Comparison of ENCODE assay signal across 22 cellular contexts in the genomic region with DNA sequence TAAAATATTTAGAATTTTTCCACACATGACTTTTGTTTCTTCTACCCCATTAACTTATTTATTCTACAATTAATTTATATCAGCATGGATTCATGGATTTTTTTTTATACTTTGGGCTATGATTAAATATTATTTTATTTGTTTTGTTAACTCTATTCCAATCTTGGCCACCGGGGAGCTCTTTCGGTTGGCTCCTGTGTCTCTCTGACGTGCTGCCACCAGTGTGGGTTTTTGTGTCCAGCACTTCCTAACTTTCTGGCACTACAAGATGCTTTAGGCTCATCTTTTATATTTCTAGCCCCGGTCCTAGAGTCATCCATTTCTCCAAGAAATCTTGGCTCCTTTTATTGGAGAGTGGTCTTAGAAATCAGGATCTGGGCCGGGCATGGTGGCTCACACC. TPM values are rescaled to one million over a fixed set of nuclear protein-coding genes. Genes with fewer than 3 reads are reported as not detected.
DNase-seq lines count a peak whose midpoint lies in the region; ATAC-seq and TF ChIP-seq lines count a peak whose summit lies in the region.
"Had no signal": no experiment of that assay in that cellular context is flagged by ENCODE, and none has a peak within 500 bp of the region (broad histone marks: within the 10 kb centered on the region; RNA-seq: fewer than 3 reads in every experiment).

No MANE protein-coding gene starts in this region.

- H2BK5ac ChIP-seq in H9 (ENCODE audit: insufficient read length, low read length), result no peak overlapping the region

- H4K91ac ChIP-seq in H9 (ENCODE audit: insufficient read length, low read depth, low read length), result no peak overlapping the region

- H3K79me2 ChIP-seq in H9 (ENCODE audit: insufficient read depth, low read length), result no peaks in the 10 kb centered on the region
- H3K79me2 ChIP-seq in GM23248 (ENCODE audit: insufficient read depth), result no peaks in the 10 kb centered on the region

- H3K27me3 ChIP-seq in H9 (ENCODE audit: insufficient read depth, low read length) (no peaks in the 10 kb centered on the region), esophagus muscularis mucosa (peaks cover 0 to 39% (median 0%) of the 10 kb centered on the region in 4 donors), GM23248 (replicated peaks; ENCODE audit: insufficient read depth) (peaks cover 67% of the 10 kb centered on the region)

- H3K56ac ChIP-seq in H9 (ENCODE audit: insufficient read length, low read depth, low read length), result no peak overlapping the region

- no peaks in the 10 kb centered on the region for H3K23me2 ChIP-seq in H9 (ENCODE audit: insufficient read length, low read depth, low read length, poor library complexity, severe bottlenecking)

- H3K23ac ChIP-seq in H9 (ENCODE audit: insufficient read length, low read depth, low read length), result no peak overlapping the region

- H3F3A ChIP-seq in GM23248 (ENCODE audit: insufficient read depth), result no peaks in the 10 kb centered on the region

- in situ Hi-C loops in astrocyte of the cerebellum (cut with HindIII; ENCODE audit: low sequenced_read_pairs), result no loop called here
- in situ Hi-C loops in GM23248 (cut with MboI), result no loop called here

- H3K4ac ChIP-seq in H9 (ENCODE audit: low read depth, low read length), result no peak overlapping the region

- no peak overlapping the region for H3K4me2 ChIP-seq in H9 (ENCODE audit: insufficient read depth, insufficient read length, low read length)
- H3K4me2 ChIP-seq in GM23248 (ENCODE audit: unreplicated experiment), result no peak overlapping the region
- H3K4me2 ChIP-seq: A549 had no signal

- H3K4me1 ChIP-seq in H9 (ENCODE audit: insufficient read depth, low read length), result no peaks in the 10 kb centered on the region
- no peaks in the 10 kb centered on the region for H3K4me1 ChIP-seq in esophagus muscularis mucosa
- no peaks in the 10 kb centered on the region for H3K4me1 ChIP-seq in GM23248 (ENCODE audit: insufficient read depth)
- H3K4me1 ChIP-seq: A549 had no signal

- H3K9me3 ChIP-seq in H9 (ENCODE audit: control insufficient read depth, low read depth, low read length) (peaks cover 4% of the 10 kb centered on the region), esophagus muscularis mucosa (peaks cover 0 to 19% (median 12%) of the 10 kb centered on the region in 4 donors), GM23248 (ENCODE audit: low read depth) (no peaks in the 10 kb centered on the region)

- H4K20me1 ChIP-seq in H9 (ENCODE audit: control insufficient read depth, insufficient read depth, insufficient read length) (no peaks in the 10 kb centered on the region), GM23248 (ENCODE audit: insufficient read depth) (no peaks in the 10 kb centered on the region)

- no peak overlapping the region for H3K14ac ChIP-seq in H9 (ENCODE audit: insufficient read depth, low read length)

- no peak overlapping the region for H3K4me3 ChIP-seq in astrocyte of the cerebellum (ENCODE audit: low read depth, low read length)
- no peak overlapping the region for H3K4me3 ChIP-seq in esophagus muscularis mucosa
- H3K4me3 ChIP-seq in GM23248, result no peak overlapping the region
- H3K4me3 ChIP-seq: A549 had no signal

- H3K27ac Mint-ChIP-seq in H9 (no peak overlapping the region), osteocyte (ENCODE audit: unreplicated experiment) (no peak overlapping the region)
- no peak overlapping the region for H3K27ac Mint-ChIP-seq in stimulated activated memory B cell treated with anti-CD40 and anti-IgM and Interleukin-4, amounts not matched to agents 10 μg/mL and 1 μg/mL and 100 μg/mL, for 72 hours
- H3K27ac Mint-ChIP-seq: IgD-negative memory B cell had no signal

- no peak overlapping the region for H2BK12ac ChIP-seq in H9 (ENCODE audit: insufficient read length, low read depth, low read length)

- no peak overlapping the region for H3K4me3 Mint-ChIP-seq in H9
- no peak overlapping the region for H3K4me3 Mint-ChIP-seq in osteocyte (ENCODE audit: unreplicated experiment)
- H3K4me3 Mint-ChIP-seq in stimulated activated memory B cell treated with anti-CD40 and anti-IgM and Interleukin-4, amounts not matched to agents 10 μg/mL and 1 μg/mL and 100 μg/mL, for 72 hours, result no peak overlapping the region
- H3K4me3 Mint-ChIP-seq: IgD-negative memory B cell had no signal

- no peak overlapping the region for H3K18ac ChIP-seq in H9 (ENCODE audit: insufficient read length, low read depth, low read length)

- no peaks in the 10 kb centered on the region for H3K4me1 Mint-ChIP-seq in H9
- no peaks in the 10 kb centered on the region for H3K4me1 Mint-ChIP-seq in osteocyte (ENCODE audit: unreplicated experiment)
- no peaks in the 10 kb centered on the region for H3K4me1 Mint-ChIP-seq in stimulated activated memory B cell treated with anti-CD40 and anti-IgM and Interleukin-4, amounts not matched to agents 10 μg/mL and 1 μg/mL and 100 μg/mL, for 72 hours
- H3K4me1 Mint-ChIP-seq: IgD-negative memory B cell had no signal

- DNase-seq in H9, result peak; percentile 11
- no peak for DNase-seq in astrocyte of the cerebellum (ENCODE audit: low read depth)
- peak; percentile 14 for DNase-seq in esophagus muscularis mucosa (ENCODE audit: extremely low spot score)
- peak; percentile 68 for DNase-seq in osteocyte (ENCODE audit: extremely low spot score, unreplicated experiment)
- DNase-seq in GM23248, result no peak
- no peak for DNase-seq in stimulated activated CD4-positive, alpha-beta T cell treated with anti-CD3 and anti-CD28 coated beads, Interleukin-2, amount 100 ng/mL, for 24 hours
- DNase-seq: DMS 273 treated with DMSO at 0.1 percent for 48 hours, Kasumi-1, MM.1S, NCI-H1105, NCI-H1694 treated with DMSO at 0.1 percent for 48 hours, NCI-H226, NCI-H526, RPMI8226 had no signal

- no peak overlapping the region for H4K8ac ChIP-seq in H9 (replicated peaks; ENCODE audit: insufficient read length, low read depth, low read length)

- H3K27ac ChIP-seq in H9 (ENCODE audit: insufficient read length, low read depth, low read length) (no peak overlapping the region), esophagus muscularis mucosa (replicated peaks in 1 of 4) (no peak overlapping the region), GM23248 (no peak overlapping the region)
- H3K27ac ChIP-seq: A549, C4-2B had no signal

- H3K27me3 Mint-ChIP-seq in H9 (ENCODE audit: low read depth) (peaks cover 50% of the 10 kb centered on the region), osteocyte (ENCODE audit: unreplicated experiment) (peaks cover 52% of the 10 kb centered on the region)
- H3K27me3 Mint-ChIP-seq in stimulated activated memory B cell treated with anti-CD40 and anti-IgM and Interleukin-4, amounts not matched to agents 10 μg/mL and 1 μg/mL and 100 μg/mL, for 72 hours, result peaks cover 67% of the 10 kb centered on the region

- H2BK20ac ChIP-seq in H9 (ENCODE audit: low read depth, low read length, poor library complexity, severe bottlenecking), result no peak overlapping the region

- TF ChIP-seq CTCF in H9 (conservative IDR thresholded peaks at IDR 0.05) (peak; percentile 30; the same call in 1 of the 3 replicates), astrocyte of the cerebellum (IDR thresholded peaks at IDR 0.05; ENCODE audit: low read depth, low read length, missing control alignments) (peak; percentile 11), esophagus muscularis mucosa (IDR thresholded peaks at IDR 0.05) (no peak), osteocyte (IDR thresholded peaks at IDR 0.05) (peak; percentile 18)

- H2AK5ac ChIP-seq in H9 (ENCODE audit: insufficient read length, low read length), result no peak overlapping the region

- H3K36me3 ChIP-seq in esophagus muscularis mucosa (no peaks in the 10 kb centered on the region), GM23248 (ENCODE audit: low read depth) (no peaks in the 10 kb centered on the region)

- no peaks in the 10 kb centered on the region for H3K79me1 ChIP-seq in H9 (ENCODE audit: insufficient read depth, low read depth, low read length, poor library complexity, severe bottlenecking)

- WGBS in H9 (ENCODE audit: extremely low coverage, insufficient read length, low lambda C conversion rate), result no CpG with 5 or more reads among the region's 5 CpGs
- 78% methylated on average over 5 of the region's 5 CpGs for WGBS in esophagus muscularis mucosa
- 48% methylated on average over 5 of the region's 5 CpGs for WGBS in GM23248 (ENCODE audit: low coverage in 1 of 2, low lambda C conversion rate in 2 of 2, missing lambda C conversion rate in 2 of 2), 2 experiments

- no peak overlapping the region for H3T11ph ChIP-seq in H9 (ENCODE audit: low read length)

- no peak for ATAC-seq in GM19467 (IDR thresholded peaks at IDR 0.05; ENCODE audit: unreplicated experiment)
- ATAC-seq in stimulated activated memory B cell treated with anti-CD40 and anti-IgM and Interleukin-4, amounts not matched to agents 10 μg/mL and 1 μg/mL and 100 μg/mL, for 72 hours, result no peak
- ATAC-seq: A549 had no signal

- H2AFZ ChIP-seq in H9 (ENCODE audit: low read length), result no peak overlapping the region
- no peak overlapping the region for H2AFZ ChIP-seq in GM23248

- no peak for TF ChIP-seq POLR2A in esophagus muscularis mucosa (IDR thresholded peaks at IDR 0.05; ENCODE audit: low read depth)

- no peak overlapping the region for H4K5ac ChIP-seq in H9 (ENCODE audit: insufficient read length, low read depth, low read length)

- H3K36me3 Mint-ChIP-seq in H9 (ENCODE audit: insufficient read depth in 1 of 3, low read depth in 3 of 3), result no peaks in the 10 kb centered on the region
- H3K36me3 Mint-ChIP-seq in osteocyte (ENCODE audit: unreplicated experiment), result peaks cover 2% of the 10 kb centered on the region
- H3K36me3 Mint-ChIP-seq in stimulated activated memory B cell treated with anti-CD40 and anti-IgM and Interleukin-4, amounts not matched to agents 10 μg/mL and 1 μg/mL and 100 μg/mL, for 72 hours, result peaks cover 6% of the 10 kb centered on the region
- H3K36me3 Mint-ChIP-seq: IgD-negative memory B cell had no signal

- intact Hi-C loops in esophagus muscularis mucosa (cut with DNase I), result no loop called here

- H3K9me2 ChIP-seq in GM23248 (ENCODE audit: insufficient read depth), result no peaks in the 10 kb centered on the region

- H3K9me3 Mint-ChIP-seq in H9 (peaks cover 7 to 14% of the 10 kb centered on the region in 2 experiments; a peak in 3 of 5 replicates), osteocyte (ENCODE audit: unreplicated experiment) (peaks cover 8% of the 10 kb centered on the region)
- peaks cover 12% of the 10 kb centered on the region for H3K9me3 Mint-ChIP-seq in stimulated activated memory B cell treated with anti-CD40 and anti-IgM and Interleukin-4, amounts not matched to agents 10 μg/mL and 1 μg/mL and 100 μg/mL, for 72 hours

- H2BK120ac ChIP-seq in H9 (ENCODE audit: low read depth, low read length, poor library complexity, severe bottlenecking), result no peak overlapping the region

- no peak overlapping the region for H2BK15ac ChIP-seq in H9 (ENCODE audit: low read depth, low read length)

- H3K9ac ChIP-seq in H9 (ENCODE audit: extremely low read depth, insufficient read length, low read length), result no peak overlapping the region
- no peak overlapping the region for H3K9ac ChIP-seq in GM23248

- TF ChIP-seq EP300 in esophagus muscularis mucosa (IDR thresholded peaks at IDR 0.05), result no peak

RNA-seq across cellular contexts. Expression of a gene that starts 18.9 kb away (rescaled TPM):
- total RNA-seq in H9 (2021) (not detected in 2 replicates), esophagus muscularis mucosa (not detected), osteocyte (not detected in 2 replicates)
- total RNA-seq in GM23248 (2014; rRNA removed; shearing (Covaris generic)), result not detected in 2 replicates
- polyA plus RNA-seq in GM23248 (2016; fragmentation: Nextera tagmentation; extraction: Ambion mirVana), result not detected in 2 replicates
- total RNA-seq: Daoy, H4, HT1080 had no signal
- polyA plus RNA-seq: A549, IgD-negative memory B cell had no signal

RNA-seq across cellular contexts. Expression of a gene that starts 27.9 kb away (rescaled TPM):
- not detected in 2 replicates for total RNA-seq in H9 (2021)
- total RNA-seq in esophagus muscularis mucosa, result not detected
- not detected in 2 replicates for total RNA-seq in osteocyte
- not detected in 2 replicates for total RNA-seq in GM23248 (2014; rRNA removed; shearing (Covaris generic))
- not detected in 2 replicates for polyA plus RNA-seq in GM23248 (2016; fragmentation: Nextera tagmentation; extraction: Ambion mirVana)
- total RNA-seq: Daoy, H4, HT1080 had no signal
- polyA plus RNA-seq: A549, IgD-negative memory B cell had no signal

RNA-seq across cellular contexts. Expression of a gene that starts 38.5 kb away (rescaled TPM):
- total RNA-seq in H9 (2021) (0.66 and 1.4 TPM in 2 replicates), esophagus muscularis mucosa (1 to 10 TPM; 1.8 to 4.0 (median 2.2) TPM), osteocyte (2.5 and 3.6 TPM in 2 replicates)
- total RNA-seq in GM23248 (2014; rRNA removed; shearing (Covaris generic)), result 0.25 TPM in 1 of 2 replicates, not detected in the other
- polyA plus RNA-seq in GM23248 (2016; fragmentation: Nextera tagmentation; extraction: Ambion mirVana), result 0.14 and 0.27 TPM in 2 replicates
- polyA plus RNA-seq: IgD-negative memory B cell had no signal

Comparison
In these comparisons a context has a peak if more than half of its experiments do, and no peak if none do; other contexts are left out.
1. DNase-seq: peak in H9 (single experiment), esophagus muscularis mucosa (single experiment) and osteocyte (single experiment); none in astrocyte of the cerebellum (single experiment), GM23248 (single experiment) and stimulated activated CD4-positive, alpha-beta T cell treated with anti-CD3 and anti-CD28 coated beads, Interleukin-2, amount 100 ng/mL, for 24 hours (0 of 2).
2. CTCF ChIP-seq: peak in H9 (single experiment), astrocyte of the cerebellum (single experiment) and osteocyte (single experiment); none in esophagus muscularis mucosa (0 of 3).